8 cellular contexts compared by ENCODE assay signal in genomic region chr1:93681549-93682412, GRCh38. TPM values are rescaled to one million over a fixed set of nuclear protein-coding genes. Genes with fewer than 3 reads are reported as not detected.
DNase-seq lines count a peak whose midpoint lies in the region; ATAC-seq, FAIRE-seq and TF ChIP-seq lines count a peak whose summit lies in the region.

BCAR3 (minus strand) TSS chr1:93681837; CDS start chr1:93674930, 6,907 bp downstream.

- no peaks in the 10 kb centered on the region for H3K9me3 Mint-ChIP-seq in activated T-cell treated with anti-CD3 and anti-CD28 coated beads, Interleukin-2, amount 50 U/mL, for 24 hours

- H3K27ac Mint-ChIP-seq in activated T-cell treated with anti-CD3 and anti-CD28 coated beads, Interleukin-2, amount 50 U/mL, for 24 hours = no peak within 1 kb of the TSS
- H3K27ac Mint-ChIP-seq in T-helper 17 cell = no peak within 1 kb of the TSS

- DNase-seq in activated T-cell treated with anti-CD3 and anti-CD28 coated beads, Interleukin-2, amount 50 U/mL, for 24 hours = peak; percentile 51
- no peak for DNase-seq in activated T-cell treated with anti-CD3 and anti-CD28 coated beads for 4 hours
- peak; percentile 87 for DNase-seq in GM23248
- no peak for DNase-seq in LNCaP clone FGC (ENCODE audit: low read depth)
- DNase-seq in T-helper 17 cell = no peak
- peak; percentile 71 for DNase-seq in endothelial cell of umbilical vein (ENCODE audit: low read depth, low spot score)
- peak; percentile 90 for DNase-seq in mesenteric fat pad (ENCODE audit: low spot score)
- DNase-seq in tibial nerve (ENCODE audit: low spot score in 2 of 2) = peak; percentile 45 to 57

- H3K9me3 ChIP-seq in GM23248 (ENCODE audit: low read depth) (no peaks in the 10 kb centered on the region), T-helper 17 cell (ENCODE audit: control insufficient read depth, low read length, poor library complexity, severe bottlenecking) (no peaks in the 10 kb centered on the region), endothelial cell of umbilical vein (replicated peaks; ENCODE audit: control insufficient read depth, insufficient read depth, low read length) (no peaks in the 10 kb centered on the region), tibial nerve (no peaks in the 10 kb centered on the region)

- CTCF ChIA-PET in endothelial cell of umbilical vein (lab: Charles Lee) = interaction anchor here (0.7 to 5.7 kb wide), 21 partner anchors 9 to 164 kb away, joined by 3 to 122 read pairs (median 5); no protein-coding TSS in a partner anchor

- no TSS peak for BruUV-seq in endothelial cell of umbilical vein (replicated peaks; lab: Mats Ljungman, UMichigan)

- H3K36me3 ChIP-seq in GM23248 (ENCODE audit: low read depth) (peaks cover 18% of the 10 kb centered on the region), endothelial cell of umbilical vein (ENCODE audit: control insufficient read depth in 2 of 2, extremely low read depth in 1 of 2, insufficient read depth in 2 of 2, low read length in 2 of 2) (peaks cover 0 to 4% of the 10 kb centered on the region in 2 experiments), tibial nerve (no peaks in the 10 kb centered on the region)

- peak within 1 kb of the TSS; percentile 78 for H3K4me3 Mint-ChIP-seq in activated T-cell treated with anti-CD3 and anti-CD28 coated beads, Interleukin-2, amount 50 U/mL, for 24 hours
- H3K4me3 Mint-ChIP-seq in T-helper 17 cell = peak within 1 kb of the TSS; percentile 91

- peaks cover 57% of the 10 kb centered on the region for H3F3A ChIP-seq in GM23248 (ENCODE audit: insufficient read depth)

- H2AFZ ChIP-seq in GM23248 = peak within 1 kb of the TSS; percentile 86
- peak within 1 kb of the TSS; percentile 76 for H2AFZ ChIP-seq in endothelial cell of umbilical vein (ENCODE audit: low read depth, low read length)

- H3K4me1 ChIP-seq in GM23248 (ENCODE audit: insufficient read depth) (peaks cover 40% of the 10 kb centered on the region), endothelial cell of umbilical vein (ENCODE audit: control insufficient read depth, extremely low read depth, insufficient read depth, low read length) (peaks cover 35% of the 10 kb centered on the region), tibial nerve (peaks cover 0 to 45% (median 10%) of the 10 kb centered on the region in 4 donors)

- no peaks in the 10 kb centered on the region for H3K9me1 ChIP-seq in endothelial cell of umbilical vein (replicated peaks; ENCODE audit: control insufficient read depth, extremely low read depth, insufficient read depth, low read length)

- intact Hi-C loops in endothelial cell of umbilical vein (cut with micrococcal nuclease) = loop anchor here (1.0 to 5.0 kb wide), 2 partner anchors 12 to 41 kb away; no protein-coding TSS in a partner anchor

- POLR2A ChIA-PET in endothelial cell of umbilical vein (lab: Charles Lee) = interaction anchor here (0.8 kb wide), 1 partner anchor 12 kb away, joined by 4 read pairs; no protein-coding TSS in a partner anchor

- H3K4me2 ChIP-seq in GM23248 (ENCODE audit: unreplicated experiment) (peak within 1 kb of the TSS; percentile 99), endothelial cell of umbilical vein (ENCODE audit: insufficient read depth, low read length) (peak within 1 kb of the TSS; percentile 82)

- H4K20me1 ChIP-seq in GM23248 (ENCODE audit: insufficient read depth) = peaks cover 9% of the 10 kb centered on the region
- no peaks in the 10 kb centered on the region for H4K20me1 ChIP-seq in endothelial cell of umbilical vein (replicated peaks; ENCODE audit: control insufficient read depth, extremely low read depth, insufficient read depth, low read length)

- H3K9ac ChIP-seq in GM23248 (peak within 1 kb of the TSS; percentile 95), endothelial cell of umbilical vein (replicated peaks; ENCODE audit: extremely low read depth, insufficient read depth, low read length) (peak within 1 kb of the TSS; percentile 97)

- peaks cover 9% of the 10 kb centered on the region for H3K4me1 Mint-ChIP-seq in activated T-cell treated with anti-CD3 and anti-CD28 coated beads, Interleukin-2, amount 50 U/mL, for 24 hours (ENCODE audit: low read depth)
- peaks cover 9% of the 10 kb centered on the region for H3K4me1 Mint-ChIP-seq in T-helper 17 cell

- no peaks in the 10 kb centered on the region for H3K36me3 Mint-ChIP-seq in activated T-cell treated with anti-CD3 and anti-CD28 coated beads, Interleukin-2, amount 50 U/mL, for 24 hours (ENCODE audit: low read depth)
- H3K36me3 Mint-ChIP-seq in T-helper 17 cell (ENCODE audit: low read depth) = peaks cover 8% of the 10 kb centered on the region

- H3K27ac ChIP-seq in GM23248 = peak within 1 kb of the TSS; percentile 92
- peak within 1 kb of the TSS; percentile 84 for H3K27ac ChIP-seq in endothelial cell of umbilical vein (ENCODE audit: insufficient read depth, low read depth, low read length)
- H3K27ac ChIP-seq in tibial nerve = peak within 1 kb of the TSS; percentile 77 to 96 (median 92)

- H3K27me3 ChIP-seq in GM23248 (replicated peaks; ENCODE audit: insufficient read depth) (no peaks in the 10 kb centered on the region), endothelial cell of umbilical vein (ENCODE audit: control insufficient read depth in 2 of 2, insufficient read depth in 2 of 2, low read length in 2 of 2) (no peaks in the 10 kb centered on the region), tibial nerve (no peaks in the 10 kb centered on the region)

- peaks cover 65% of the 10 kb centered on the region for H3K79me2 ChIP-seq in GM23248 (ENCODE audit: insufficient read depth)
- peaks cover 53% of the 10 kb centered on the region for H3K79me2 ChIP-seq in endothelial cell of umbilical vein (ENCODE audit: control insufficient read depth, insufficient read depth, low read length)

- H3K9me2 ChIP-seq in GM23248 (ENCODE audit: insufficient read depth) = no peaks in the 10 kb centered on the region

- H3K27me3 Mint-ChIP-seq in activated T-cell treated with anti-CD3 and anti-CD28 coated beads, Interleukin-2, amount 50 U/mL, for 24 hours = peaks cover 77% of the 10 kb centered on the region
- H3K27me3 Mint-ChIP-seq in T-helper 17 cell = peaks cover 55% of the 10 kb centered on the region

- TF ChIP-seq EP300 in tibial nerve (IDR thresholded peaks at IDR 0.05) = peak in 1 of 2 donors; percentile 68

- H3K4me3 ChIP-seq in GM23248 (peak within 1 kb of the TSS; percentile 88), LNCaP clone FGC (ENCODE audit: low read depth, low read length) (peak within 1 kb of the TSS; percentile 47), endothelial cell of umbilical vein (replicated peaks in 1 of 3; ENCODE audit: insufficient read depth in 1 of 3, low read depth in 1 of 3, low read length in 3 of 3) (peak within 1 kb of the TSS; percentile 55 to 80 (median 72)), tibial nerve (peak within 1 kb of the TSS; percentile 72 to 93 (median 88))

- 1 to 2% methylated on average over 63 to 72 of the region's 75 CpGs for WGBS in GM23248 (ENCODE audit: low coverage in 1 of 2, low lambda C conversion rate in 2 of 2, missing lambda C conversion rate in 2 of 2), 2 experiments
- WGBS in tibial nerve, 2 donors = 4 to 7% methylated on average over 27 to 54 of the region's 75 CpGs

- dilution Hi-C loops in endothelial cell of umbilical vein (cut with MboI; ENCODE audit: extremely low pct_ligation_motif_present, low sequenced_read_pairs) = no loop called here

- ATAC-seq in T-helper 17 cell = peak; percentile 54

- TF ChIP-seq POLR2A in endothelial cell of umbilical vein (IDR thresholded peaks at IDR 0.05; ENCODE audit: low read depth, low read length) = peak; percentile 95
- peak; percentile 40 to 68 for TF ChIP-seq POLR2A in tibial nerve (IDR thresholded peaks at IDR 0.05)

- peak; percentile 57 for TF ChIP-seq CTCF in LNCaP clone FGC (IDR thresholded peaks at IDR 0.05; ENCODE audit: control insufficient read depth, extremely low read depth, insufficient read depth)
- TF ChIP-seq CTCF in endothelial cell of umbilical vein (IDR thresholded peaks at IDR 0.05; ENCODE audit: extremely low read depth in 1 of 2, insufficient read depth in 1 of 2, low read depth in 1 of 2, low read length in 2 of 2) = peak; percentile 27 to 32
- TF ChIP-seq CTCF in tibial nerve (IDR thresholded peaks at IDR 0.05) = peak; percentile 15 to 63 (median 41)

- in situ Hi-C loops in GM23248 (cut with MboI) = no loop called here

- no peak for FAIRE-seq in endothelial cell of umbilical vein (lab: Jason Lieb, UNC)

TF ChIP-seq in endothelial cell of umbilical vein, 7 proteins besides CTCF, POLR2A, EP300 and RAD21:
- TF ChIP-seq POLR2AphosphoS5 (IDR thresholded peaks at IDR 0.05; ENCODE audit: insufficient read depth, low read depth, low read length) = peak; percentile 98
- peak; percentile 26 for TF ChIP-seq FOS (IDR thresholded peaks at IDR 0.05; ENCODE audit: borderline replicate concordance, insufficient read depth, low read length)
- no peak for TF ChIP-seq MAX (IDR thresholded peaks at IDR 0.05; ENCODE audit: insufficient read depth, insufficient read length)
- no peak for TF ChIP-seq JUN (IDR thresholded peaks at IDR 0.05; ENCODE audit: borderline replicate concordance, insufficient read depth, insufficient read length, low read depth)
- TF ChIP-seq MYC (IDR thresholded peaks at IDR 0.05; ENCODE audit: low read depth, low read length) = no peak

RNA-seq across cellular contexts. Expression of gene BCAR3, which starts in this region (rescaled TPM):
- total RNA-seq in GM23248 (2014; rRNA removed; shearing (Covaris generic)) = 79.5 and 83.2 TPM in 2 replicates
- 62.2 and 65.1 TPM in 2 replicates for polyA plus RNA-seq in GM23248 (2016; fragmentation: Nextera tagmentation; extraction: Ambion mirVana)
- 1 to 10 TPM in 1 of 2 donors, under 1 TPM in 1; 0.87 to 1.0 TPM for total RNA-seq in T-helper 17 cell
- total RNA-seq in endothelial cell of umbilical vein = 31.2 and 32.9 TPM in 2 replicates
- polyA plus RNA-seq in endothelial cell of umbilical vein = 15.6 and 17.5 TPM in 2 replicates
- 25.3 and 26.5 TPM in 2 replicates for polyA plus RNA-seq in endothelial cell of umbilical vein (2011; cell fraction: cytosol; rRNA removed)
- polyA plus RNA-seq in endothelial cell of umbilical vein (2011; cell fraction: nucleus; rRNA removed) = 36.3 and 37.1 TPM in 2 replicates
- 32.6 and 38.1 TPM in 2 replicates for polyA plus RNA-seq in endothelial cell of umbilical vein (2012)
- 18.1 and 19.7 TPM in 2 replicates for polyA minus RNA-seq in endothelial cell of umbilical vein
- 69.6 TPM for polyA minus RNA-seq in endothelial cell of umbilical vein (2011; cell fraction: cytosol; rRNA and poly(A)+ RNA removed)
- polyA minus RNA-seq in endothelial cell of umbilical vein (2011; cell fraction: nucleus; rRNA and poly(A)+ RNA removed) = 30.1 and 38.1 TPM in 2 replicates
- 30.3 TPM for total RNA-seq in mesenteric fat pad
- total RNA-seq in tibial nerve = 10 to 100 TPM; 26.2 to 41.8 (median 36.5) TPM

Comparison
In these comparisons a context has a peak if more than half of its experiments do, and no peak if none do; other contexts are left out.
1. RNA of gene BCAR3 (total RNA-seq): 79.5 to 83.2 TPM in GM23248, 26.2 to 41.8 TPM in tibial nerve, 31.2 to 32.9 TPM in endothelial cell of umbilical vein and 30.3 TPM in mesenteric fat pad (single experiment); 0.87 to 1.0 TPM in T-helper 17 cell; every median in the first group is over 10 times any median in the second.
2. DNase-seq: peak in activated T-cell treated with anti-CD3 and anti-CD28 coated beads, Interleukin-2, amount 50 U/mL, for 24 hours (single experiment), GM23248 (single experiment), endothelial cell of umbilical vein (single experiment), mesenteric fat pad (single experiment) and tibial nerve (2 of 2); none in activated T-cell treated with anti-CD3 and anti-CD28 coated beads for 4 hours (single experiment), LNCaP clone FGC (single experiment) and T-helper 17 cell (0 of 3).
3. Peak in every context shown above with its lines, with median percentiles within 50 percentile points of each other: H3K27ac ChIP-seq, H3K4me3 ChIP-seq and CTCF ChIP-seq.